In the genomic region with DNA sequence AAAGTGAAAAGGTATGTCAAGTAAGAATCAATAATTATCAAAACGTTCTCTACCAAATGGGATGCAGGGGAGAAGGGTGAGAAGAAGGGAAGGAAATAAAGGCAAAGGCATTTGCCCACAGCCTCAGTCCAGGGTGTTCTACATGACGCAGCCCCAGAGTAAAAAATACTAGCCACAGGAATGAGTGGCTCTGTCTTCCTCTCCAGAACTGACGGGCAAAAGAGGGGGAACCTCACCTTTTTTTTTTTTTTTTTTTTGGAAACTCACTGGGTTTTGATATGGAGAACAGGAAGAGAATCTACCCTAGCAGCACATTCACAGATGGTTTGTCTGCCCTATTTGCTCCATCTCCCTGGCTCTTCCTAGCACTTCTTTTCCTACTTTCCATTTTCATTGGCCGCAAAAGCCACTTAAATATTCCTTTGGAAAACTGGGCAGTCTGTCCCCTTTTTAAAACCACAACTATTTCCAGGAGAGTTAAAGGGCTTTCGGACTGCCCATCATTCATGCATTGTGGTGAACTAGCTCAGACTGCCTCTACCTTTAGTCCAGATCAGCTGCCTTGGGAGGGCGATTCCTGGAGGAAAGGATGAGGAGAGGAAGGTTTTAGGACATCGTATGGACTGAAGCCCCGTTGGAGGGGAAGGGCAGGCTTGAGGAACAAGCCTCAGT, we compare ENCODE assay signal across 19 cellular contexts. TPM values are rescaled to one million over a fixed set of nuclear protein-coding genes. Genes with fewer than 3 reads are reported as not detected.
DNase-seq lines count a peak whose midpoint lies in the region; ATAC-seq and TF ChIP-seq lines count a peak whose summit lies in the region.
"Had no signal": no experiment of that assay in that cellular context is flagged by ENCODE, and none has a peak within 500 bp of the region (broad histone marks: within the 10 kb centered on the region; RNA-seq: fewer than 3 reads in every experiment).

No MANE protein-coding gene starts in this region.

- POLR2A ChIA-PET in CD8-positive, alpha-beta memory T cell (lab: Charles Lee): no interaction called here
- POLR2A ChIA-PET in GM10248 (lab: Yijun Ruan, JAX): no interaction called here

- H3K4me3 Mint-ChIP-seq in CD8-positive, alpha-beta memory T cell: no peak overlapping the region
- H3K4me3 Mint-ChIP-seq: CD4-positive, alpha-beta memory T cell had no signal

- WGBS in psoas muscle, 3 donors: 86 to 91% (median 87%) methylated on average over 8 of the region's 8 CpGs

- H3K9me3 Mint-ChIP-seq in CD8-positive, alpha-beta memory T cell: no peaks in the 10 kb centered on the region
- H3K9me3 Mint-ChIP-seq: CD4-positive, alpha-beta memory T cell had no signal

- intact Hi-C loops in psoas muscle (cut with DNase I): no loop called here

- peaks cover 0 to 7% (median 2%) of the 10 kb centered on the region in 3 donors for H3K36me3 Mint-ChIP-seq in CD8-positive, alpha-beta memory T cell

- H3K4me3 ChIP-seq in CD8-positive, alpha-beta memory T cell (ENCODE audit: low read length): no peak overlapping the region
- H3K4me3 ChIP-seq in psoas muscle: no peak overlapping the region
- H3K4me3 ChIP-seq: A549, BLaER1, K562 had no signal

- H3K4me1 Mint-ChIP-seq in CD8-positive, alpha-beta memory T cell: peaks cover 16 to 17% (median 16%) of the 10 kb centered on the region in 3 donors

- DNase-seq in GDM1 (lab: John Stamatoyannopoulos, UW) (peak; percentile 5), Kasumi-1 (lab: John Stamatoyannopoulos, UW) (peak; percentile 8 to 23), SW480 (ENCODE audit: low spot score) (peak; percentile 81), glomerular visceral epithelial cell (ENCODE audit: extremely low spot score) (peak; percentile 71), caudate nucleus (lab: John Stamatoyannopoulos, UW) (no peak), GM10248 (ENCODE audit: extremely low spot score) (no peak), psoas muscle (no peak)
- no peak for DNase-seq in CD8-positive, alpha-beta memory T cell
- DNase-seq: Calu3; CD4-positive, alpha-beta memory T cell; EL; MV-4-11; NCI-H1694 treated with DMSO at 0.1 percent for 48 hours; NCI-H226; NCI-H524; NCI-H82 had no signal

- CTCF ChIA-PET in CD8-positive, alpha-beta memory T cell (lab: Charles Lee): no interaction called here
- CTCF ChIA-PET in GM10248 (lab: Yijun Ruan, JAX): interaction anchor here (1.1 to 1.6 kb wide), 2 partner anchors 9 to 163 kb away, joined by 3 to 4 read pairs; no protein-coding TSS in a partner anchor

- H3K4me1 ChIP-seq in CD8-positive, alpha-beta memory T cell (ENCODE audit: insufficient read depth, low read length): peaks cover 12% of the 10 kb centered on the region
- H3K4me1 ChIP-seq in psoas muscle: peaks cover 16% of the 10 kb centered on the region

- peaks cover 0 to 2% of the 10 kb centered on the region in 2 donors for H3K27me3 Mint-ChIP-seq in CD8-positive, alpha-beta memory T cell
- H3K27me3 Mint-ChIP-seq: CD4-positive, alpha-beta memory T cell had no signal

- peak overlapping the region in 1 of 8 donors; percentile 57 for H3K27ac Mint-ChIP-seq in CD8-positive, alpha-beta memory T cell
- H3K27ac Mint-ChIP-seq: CD4-positive, alpha-beta memory T cell had no signal

- H3K9me3 ChIP-seq in CD8-positive, alpha-beta memory T cell (ENCODE audit: low read length): no peaks in the 10 kb centered on the region
- no peaks in the 10 kb centered on the region for H3K9me3 ChIP-seq in psoas muscle
- H3K9me3 ChIP-seq: A549, BLaER1 had no signal

- H3K36me3 ChIP-seq in CD8-positive, alpha-beta memory T cell (ENCODE audit: insufficient read depth, low read length): no peaks in the 10 kb centered on the region
- H3K36me3 ChIP-seq in psoas muscle (ENCODE audit: insufficient read depth in 1 of 2, low read depth in 1 of 2): no peaks in the 10 kb centered on the region
- H3K36me3 ChIP-seq: BLaER1 had no signal

- ATAC-seq in psoas muscle: no peak
- ATAC-seq: A549, K562 had no signal

- H3K27ac ChIP-seq in caudate nucleus (ENCODE audit: low read depth, low read length) (no peak overlapping the region), psoas muscle (no peak overlapping the region)
- H3K27ac ChIP-seq in CD8-positive, alpha-beta memory T cell (ENCODE audit: low read depth, low read length): no peak overlapping the region
- H3K27ac ChIP-seq: BLaER1 had no signal

- no peaks in the 10 kb centered on the region for H3K27me3 ChIP-seq in CD8-positive, alpha-beta memory T cell (ENCODE audit: insufficient read depth, low read length, poor library complexity, severe bottlenecking)
- no peaks in the 10 kb centered on the region for H3K27me3 ChIP-seq in psoas muscle (ENCODE audit: insufficient read depth in 3 of 3, low read length in 2 of 3)
- H3K27me3 ChIP-seq: BLaER1 had no signal

- TF ChIP-seq CTCF in GM10248 (IDR thresholded peaks at IDR 0.05; ENCODE audit: control extremely low read depth, extremely low read depth, low read depth, missing control alignments) (no peak), psoas muscle (IDR thresholded peaks at IDR 0.05) (no peak)

RNA-seq across cellular contexts. Expression of a gene that starts 28.2 kb away (rescaled TPM):
- 10 to 100 TPM in 1 of 2 experiments, 1 to 10 TPM in 1; 10.0 TPM for total RNA-seq in CD8-positive, alpha-beta memory T cell
- not detected for polyA plus RNA-seq in CD8-positive, alpha-beta memory T cell
- 10 to 100 TPM; 44.8 to 98.1 (median 63.7) TPM for total RNA-seq in psoas muscle
- 10 to 100 TPM; 12.1 to 98.9 (median 43.4) TPM for polyA plus RNA-seq in psoas muscle

Comparison
In these comparisons a context has a peak if more than half of its experiments do, and no peak if none do; other contexts are left out.
1. DNase-seq: peak in GDM1 (single experiment), Kasumi-1 (2 of 2), SW480 (single experiment) and glomerular visceral epithelial cell (single experiment); none in caudate nucleus (0 of 61), CD8-positive, alpha-beta memory T cell (0 of 5), GM10248 (single experiment) and psoas muscle (0 of 2).
2. RNA of a gene that starts 28.2 kb away (total RNA-seq): 44.8 to 98.1 TPM in psoas muscle; 10.0 TPM in CD8-positive, alpha-beta memory T cell; every median in the first group is over 4 times any median in the second.